In the genomic region with DNA sequence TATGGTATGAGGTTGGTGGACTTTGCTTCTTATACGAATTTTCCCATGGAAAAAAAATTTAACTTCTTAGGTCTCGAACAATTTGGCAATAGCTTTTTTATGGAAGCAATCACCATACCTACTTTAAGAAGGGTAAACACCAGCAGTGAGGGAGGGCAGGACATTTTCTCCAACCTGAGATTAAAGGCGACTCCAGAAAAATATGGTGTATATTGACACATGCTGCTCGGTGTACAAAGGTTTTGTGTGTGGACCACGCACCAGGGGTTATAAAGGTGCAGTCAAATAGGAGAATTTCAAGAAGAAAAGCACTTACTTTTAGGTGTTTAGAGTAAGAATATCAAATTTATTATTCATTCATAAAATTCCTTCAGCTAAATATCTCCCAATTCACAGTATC, we compare ENCODE assay signal across 19 cellular contexts. TPM values are rescaled to one million over a fixed set of nuclear protein-coding genes. Genes with fewer than 3 reads are reported as not detected.
A peak's percentile ranks its signal among the peaks of the same experiment; 100 is the strongest.
DNase-seq lines count a peak whose midpoint lies in the region; ATAC-seq and TF ChIP-seq lines count a peak whose summit lies in the region.
"Had no signal": no experiment of that assay in that cellular context is flagged by ENCODE, and none has a peak within 500 bp of the region (broad histone marks: within the 10 kb centered on the region; RNA-seq: fewer than 3 reads in every experiment).

No MANE protein-coding gene starts in this region.

- H3K4me3 ChIP-seq in colonic mucosa (no peak overlapping the region), mucosa of descending colon (no peak overlapping the region)
- H3K4me3 ChIP-seq: GM12878, GM23248 had no signal

- H3K36me3 ChIP-seq in colonic mucosa (no peaks in the 10 kb centered on the region), mucosa of descending colon (ENCODE audit: low read depth) (no peaks in the 10 kb centered on the region)

- TF ChIP-seq CTCF in colonic mucosa (IDR thresholded peaks at IDR 0.05) (no peak), mucosa of descending colon (IDR thresholded peaks at IDR 0.05) (no peak)

- no peak overlapping the region for H3K27ac ChIP-seq in colonic mucosa
- H3K27ac ChIP-seq: GM23248 had no signal

- H3K27me3 ChIP-seq in colonic mucosa = no peaks in the 10 kb centered on the region

- ATAC-seq in mucosa of descending colon = peak; percentile 93
- ATAC-seq in HG02610 (IDR thresholded peaks at IDR 0.05; ENCODE audit: unreplicated experiment) = no peak
- no peak for ATAC-seq in HG03159 (IDR thresholded peaks at IDR 0.05; ENCODE audit: unreplicated experiment)
- ATAC-seq: GM12878 had no signal

- no peaks in the 10 kb centered on the region for H3K4me1 ChIP-seq in colonic mucosa
- no peaks in the 10 kb centered on the region for H3K4me1 ChIP-seq in mucosa of descending colon (ENCODE audit: low read depth)

- H3K9me3 ChIP-seq in colonic mucosa (no peaks in the 10 kb centered on the region), mucosa of descending colon (no peaks in the 10 kb centered on the region)

- DNase-seq in HuH-7 (ENCODE audit: low spot score) = peak; percentile 1
- DNase-seq in colonic mucosa = peak; percentile 34
- peak in 1 of 3 donors; percentile 52 for DNase-seq in mucosa of descending colon
- DNase-seq in HK-2 (ENCODE audit: unreplicated experiment) = no peak
- DNase-seq: C1 segment of cervical spinal cord; CD4-positive, alpha-beta memory T cell; COR-L47; DMS153; DND-41; GDM1; GM23248; H7; HCEC 1CT had no signal

- H3K9ac ChIP-seq in colonic mucosa (ENCODE audit: low read depth in 2 of 2, low read length in 2 of 2) = no peak overlapping the region
- H3K9ac ChIP-seq: GM23248 had no signal

- intact Hi-C loops in colonic mucosa (cut with DNase I) = loop anchor here (10.0 kb wide), 1 partner anchor 611 kb away; no protein-coding TSS in a partner anchor
- intact Hi-C loops in mucosa of descending colon (cut with DNase I, micrococcal nuclease) = no loop called here

RNA-seq across cellular contexts. Expression of gene SULT1E1, which starts 34.3 kb away (rescaled TPM):
- total RNA-seq in colonic mucosa (under 1 TPM in 1 of 2 donors, not detected in 1; 0.19 TPM), mucosa of descending colon (under 1 TPM in 1 of 3 donors, not detected in 2; 0.26 TPM)
- total RNA-seq: A172; CD4-positive, alpha-beta memory T cell; GM12878; GM23248; H1; H7 had no signal

RNA-seq across cellular contexts. Expression of gene CSN1S1, which starts 36.6 kb away (rescaled TPM):
- total RNA-seq in colonic mucosa (not detected), mucosa of descending colon (not detected)
- total RNA-seq: A172; A673; CD4-positive, alpha-beta memory T cell; GM12878; GM23248; H1; H7 had no signal
